In genomic region chr13:112605531-112605990, GRCh38 we compare ENCODE assay signal across 8 cellular contexts. TPM values are rescaled to one million over a fixed set of nuclear protein-coding genes. Genes with fewer than 3 reads are reported as not detected.
A peak's percentile ranks its signal among the peaks of the same experiment; 100 is the strongest.
DNase-seq lines count a peak whose midpoint lies in the region; ATAC-seq, FAIRE-seq and TF ChIP-seq lines count a peak whose summit lies in the region.

No MANE protein-coding gene starts in this region.

- H3K36me3 ChIP-seq in IMR-90 (ENCODE audit: control insufficient read depth, insufficient read depth, low read length) = no peaks in the 10 kb centered on the region
- H3K36me3 ChIP-seq in naive thymus-derived CD4-positive, alpha-beta T cell (ENCODE audit: control insufficient read depth in 2 of 3, insufficient read depth in 3 of 3, low read length in 3 of 3) = no peaks in the 10 kb centered on the region

- H3K4ac ChIP-seq in IMR-90 (ENCODE audit: low read depth, low read length) = no peak overlapping the region

- H2AFZ ChIP-seq in IMR-90 (replicated peaks; ENCODE audit: low read length, poor library complexity) = peak overlapping the region; percentile 59

- H3K9me3 ChIP-seq in IMR-90 (ENCODE audit: control insufficient read depth, insufficient read depth, low read length) = no peaks in the 10 kb centered on the region
- H3K9me3 ChIP-seq in naive thymus-derived CD4-positive, alpha-beta T cell (ENCODE audit: control insufficient read depth in 2 of 3, low read length in 3 of 3) = no peaks in the 10 kb centered on the region

- H3K4me1 ChIP-seq in IMR-90 (ENCODE audit: control insufficient read depth, insufficient read depth, low read length) = no peaks in the 10 kb centered on the region; the same call in 1 of the 2 replicates
- H3K4me1 ChIP-seq in naive thymus-derived CD4-positive, alpha-beta T cell (ENCODE audit: control insufficient read depth in 2 of 2, insufficient read depth in 2 of 2, low read length in 2 of 2) = no peaks in the 10 kb centered on the region

- TF ChIP-seq RAD21 in IMR-90 (IDR thresholded peaks at IDR 0.05; ENCODE audit: low read length) = no peak

- ATAC-seq in IMR-90 (ENCODE audit: low read depth) (no peak), HG02840 (IDR thresholded peaks at IDR 0.05; ENCODE audit: low FRiP score, unreplicated experiment) (no peak)
- no peak for ATAC-seq in naive thymus-derived CD4-positive, alpha-beta T cell

- dilution Hi-C loops in IMR-90 (cut with HindIII; ENCODE audit: low sequenced_read_pairs, unreplicated experiment) = no loop called here

- POLR2A ChIA-PET in IMR-90 (lab: Charles Lee; ENCODE audit: unreplicated experiment) = no interaction called here
- POLR2A ChIA-PET in naive thymus-derived CD4-positive, alpha-beta T cell (lab: Charles Lee) = interaction anchor here (0.6 to 0.8 kb wide), 2 partner anchors 18 to 1890 kb away, joined by 3 read pairs; no protein-coding TSS in a partner anchor

- H3K14ac ChIP-seq in IMR-90 (replicated peaks; ENCODE audit: low read depth, low read length) = no peak overlapping the region

- in situ Hi-C loops in IMR-90 (cut with MboI; ENCODE audit: low sequenced_read_pairs) = loop anchor here (5.0 to 25.0 kb wide), 2 partner anchors 518 to 1133 kb away; no protein-coding TSS in a partner anchor

- TF ChIP-seq POLR2A in IMR-90 (IDR thresholded peaks at IDR 0.05; ENCODE audit: low read depth, low read length) = no peak

- no peak overlapping the region for H2BK120ac ChIP-seq in IMR-90 (ENCODE audit: low read depth, low read length)

- H3K27me3 Mint-ChIP-seq in naive thymus-derived CD4-positive, alpha-beta T cell = peaks cover 5 to 48% (median 17%) of the 10 kb centered on the region in 5 donors

- no peaks in the 10 kb centered on the region for H3K79me1 ChIP-seq in IMR-90 (ENCODE audit: low read depth in 1 of 2, low read length in 2 of 2)

- TF ChIP-seq CTCF in IMR-90 (conservative IDR thresholded peaks at IDR 0.05; ENCODE audit: low read depth, low read length) (no peak), choroid plexus epithelial cell (conservative IDR thresholded peaks at IDR 0.05; ENCODE audit: low read depth, low read length) (no peak)

- no peak overlapping the region for H4K5ac ChIP-seq in IMR-90 (ENCODE audit: low read depth, low read length)

- no peak for FAIRE-seq in HTR-8/SVneo (lab: Jason Lieb, UNC)

- H3K23ac ChIP-seq in IMR-90 (ENCODE audit: low read depth, low read length) = no peak overlapping the region

- no peak overlapping the region for H2BK15ac ChIP-seq in IMR-90 (ENCODE audit: low read depth, low read length)

- no peak overlapping the region for H3K9ac ChIP-seq in IMR-90 (ENCODE audit: low read depth, low read length)

- H3K27ac ChIP-seq in IMR-90 (ENCODE audit: insufficient read depth, low read length) = no peak overlapping the region
- no peak overlapping the region for H3K27ac ChIP-seq in naive thymus-derived CD4-positive, alpha-beta T cell (ENCODE audit: low read depth, low read length)

- peak overlapping the region; percentile 76 to 89 (median 86) for H3K4me3 Mint-ChIP-seq in naive thymus-derived CD4-positive, alpha-beta T cell

- no peak overlapping the region for H3K4me3 ChIP-seq in IMR-90 (ENCODE audit: insufficient read depth, low read depth, low read length)
- H3K4me3 ChIP-seq in choroid plexus epithelial cell (ENCODE audit: low read depth, low read length) = peak overlapping the region; percentile 63
- H3K4me3 ChIP-seq in naive thymus-derived CD4-positive, alpha-beta T cell (ENCODE audit: low read length) = peak overlapping the region; percentile 51

- no peak overlapping the region for H2BK20ac ChIP-seq in IMR-90 (ENCODE audit: low read depth, low read length)

- peak overlapping the region; percentile 1 for H2AK9ac ChIP-seq in IMR-90 (replicated peaks; ENCODE audit: low read depth, low read length, poor library complexity)

- no peak overlapping the region for H2BK5ac ChIP-seq in IMR-90 (ENCODE audit: low read depth, low read length, poor library complexity, severe bottlenecking)

- peak overlapping the region; percentile 1 to 51; a peak in 1 of 4 replicates for H4K8ac ChIP-seq in IMR-90 (ENCODE audit: low read depth in 2 of 2, low read length in 2 of 2)

- peak overlapping the region; percentile 93; the same call in 1 of the 2 replicates for H3K4me2 ChIP-seq in IMR-90 (ENCODE audit: low read depth, low read length)

- H3K9me3 Mint-ChIP-seq in naive thymus-derived CD4-positive, alpha-beta T cell = no peaks in the 10 kb centered on the region

- H3K9me1 ChIP-seq in IMR-90 (ENCODE audit: insufficient read depth, low read length) = no peaks in the 10 kb centered on the region

- H2AK5ac ChIP-seq in IMR-90 (ENCODE audit: low read depth, low read length) = 0 out of 2 replicates have a peak overlapping the region, but pooled peaks have one; percentile 32

- CTCF ChIA-PET in IMR-90 (lab: Yijun Ruan, JAX) = interaction anchor here (0.6 to 1.0 kb wide), 4 partner anchors 9 to 268 kb away, joined by 3 read pairs; no protein-coding TSS in a partner anchor
- CTCF ChIA-PET in naive thymus-derived CD4-positive, alpha-beta T cell (lab: Charles Lee) = interaction anchor here (0.7 to 1.3 kb wide), 3 partner anchors 10 to 51 kb away, joined by 3 to 5 read pairs (median 3); partner anchors contain the start of gene TUBGCP3

- DNase-seq in AG08395 (ENCODE audit: low spot score) (peak; percentile 27), IMR-90 (no peak), choroid plexus epithelial cell (ENCODE audit: low read depth) (no peak), HTR-8/SVneo (ENCODE audit: insufficient read length, low spot score) (no peak), T-helper 9 cell (no peak)
- DNase-seq in naive thymus-derived CD4-positive, alpha-beta T cell = no peak
- DNase-seq in NK-92 treated with Interleukin-12 subunit alpha and Interleukin-12 subunit beta, amount 100 ng/mL, for 24 hours (lab: John Stamatoyannopoulos, UW) = no peak

- H3K27me3 ChIP-seq in IMR-90 (ENCODE audit: control insufficient read depth, insufficient read depth, low read length) = peaks cover 13% of the 10 kb centered on the region
- H3K27me3 ChIP-seq in naive thymus-derived CD4-positive, alpha-beta T cell (ENCODE audit: control insufficient read depth in 2 of 2, insufficient read depth in 2 of 2, low read length in 2 of 2) = no peaks in the 10 kb centered on the region

- H3K27ac Mint-ChIP-seq in naive thymus-derived CD4-positive, alpha-beta T cell = no peak overlapping the region

- H4K20me1 ChIP-seq in IMR-90 (ENCODE audit: insufficient read depth, low read length) = no peaks in the 10 kb centered on the region

- BruUV-seq in IMR-90 (replicated peaks; lab: Mats Ljungman, UMichigan) = no TSS peak

- WGBS in IMR-90 (ENCODE audit: extremely low coverage in 2 of 2, insufficient read length in 1 of 2), 2 experiments = 100% methylated on average over 5 of the region's 18 CpGs; no CpG with 5 or more reads in 1 of the 2 experiments

- no peak overlapping the region for H3K18ac ChIP-seq in IMR-90 (ENCODE audit: low read depth, low read length)

- H3K36me3 Mint-ChIP-seq in naive thymus-derived CD4-positive, alpha-beta T cell = peaks cover 0 to 6% (median 0%) of the 10 kb centered on the region in 5 donors

- H4K91ac ChIP-seq in IMR-90 (ENCODE audit: insufficient read depth, low read depth, low read length) = no peak overlapping the region

- H3K4me1 Mint-ChIP-seq in naive thymus-derived CD4-positive, alpha-beta T cell = peaks cover 4 to 12% (median 10%) of the 10 kb centered on the region in 7 donors

- H3K56ac ChIP-seq in IMR-90 (ENCODE audit: extremely low read depth, insufficient read depth, low read length) = no peak overlapping the region

- intact Hi-C loops in IMR-90 (cut with micrococcal nuclease) = loop anchor here (10.0 kb wide), 1 partner anchor 91 kb away; no protein-coding TSS in a partner anchor
- intact Hi-C loops in naive thymus-derived CD4-positive, alpha-beta T cell (cut with micrococcal nuclease) = loop anchor here in 1 of 2 donors (5.0 kb wide), 1 partner anchor 1538 kb away; no protein-coding TSS in a partner anchor

TF ChIP-seq in IMR-90, 13 proteins besides CTCF, POLR2A, EP300 and RAD21:
- TF ChIP-seq MAFK (IDR thresholded peaks at IDR 0.05; ENCODE audit: low read depth, low read length) = no peak
- TF ChIP-seq USF2 (IDR thresholded peaks at IDR 0.05; ENCODE audit: low read depth, low read length) = no peak
- no peak for TF ChIP-seq MXI1 (IDR thresholded peaks at IDR 0.05; ENCODE audit: borderline replicate concordance, low read depth, low read length)
- TF ChIP-seq SMC3 (IDR thresholded peaks at IDR 0.05; ENCODE audit: low read depth, low read length) = no peak
- no peak for TF ChIP-seq RFX5 (IDR thresholded peaks at IDR 0.05; ENCODE audit: low read depth, low read length)
- TF ChIP-seq CEBPB (IDR thresholded peaks at IDR 0.05; ENCODE audit: low read depth, low read length) = no peak

RNA-seq across cellular contexts. Expression of gene TUBGCP3, which starts 17.6 kb away (rescaled TPM):
- 14.7 and 16.0 TPM in 2 replicates for total RNA-seq in IMR-90 (2012; rRNA removed)
- 13.8 and 17.8 TPM in 2 replicates for polyA plus RNA-seq in IMR-90 (2012; rRNA removed)
- 7.9 and 10.0 TPM in 2 replicates for polyA plus RNA-seq in IMR-90 (2012; cell fraction: cytosol; rRNA removed)
- 23.0 and 28.1 TPM in 2 replicates for polyA plus RNA-seq in IMR-90 (2012; cell fraction: nucleus; rRNA removed; ENCODE audit: low replicate concordance)
- total RNA-seq in naive thymus-derived CD4-positive, alpha-beta T cell = 10 to 100 TPM; 40.5 to 56.7 (median 45.0) TPM
- polyA plus RNA-seq in naive thymus-derived CD4-positive, alpha-beta T cell = 10 to 100 TPM; 15.4 to 22.2 TPM
